10 cellular contexts compared by ENCODE assay signal in genomic region chr6:218153-219018, GRCh38.
DNase-seq lines count a peak whose midpoint lies in the region; ATAC-seq and TF ChIP-seq lines count a peak whose summit lies in the region.
"Had no signal": no experiment of that assay in that cellular context is flagged by ENCODE, and none has a peak within 500 bp of the region (broad histone marks: within the 10 kb centered on the region; RNA-seq: fewer than 3 reads in every experiment).

No MANE protein-coding gene starts in this region.

- no peak overlapping the region for H2AFZ ChIP-seq in Loucy (ENCODE audit: low read length)

- H3K79me2 ChIP-seq in Loucy (ENCODE audit: insufficient read depth, low read length) = no peaks in the 10 kb centered on the region

- H3K27me3 ChIP-seq in Loucy (ENCODE audit: insufficient read depth, low read length, poor library complexity, severe bottlenecking) (no peaks in the 10 kb centered on the region), upper lobe of right lung (no peaks in the 10 kb centered on the region)

- H3K4me1 ChIP-seq in Loucy (ENCODE audit: insufficient read depth, low read length, poor library complexity, severe bottlenecking) = peaks cover 54% of the 10 kb centered on the region
- peaks cover 7% of the 10 kb centered on the region for H3K4me1 ChIP-seq in upper lobe of right lung

- no peaks in the 10 kb centered on the region for H3F3A ChIP-seq in Loucy (ENCODE audit: low read depth)

- no peak overlapping the region for H3K4me3 Mint-ChIP-seq in stimulated activated naive CD8-positive, alpha-beta T cell treated with anti-CD3 and anti-CD28 coated beads, Interleukin-15, amount 100 ng/mL, for 72 hours
- no peak overlapping the region for H3K4me3 Mint-ChIP-seq in immature natural killer cell

- H3K9me2 ChIP-seq in Loucy (replicated peaks; ENCODE audit: low read depth, low read length) = no peaks in the 10 kb centered on the region

- H3K4me2 ChIP-seq in Loucy (ENCODE audit: low read depth, low read length, poor library complexity, severe bottlenecking) = no peak overlapping the region

- H3K4me3 ChIP-seq in Loucy (ENCODE audit: low read length, poor library complexity, severe bottlenecking) (no peak overlapping the region), upper lobe of right lung (no peak overlapping the region)

- ATAC-seq in stimulated activated naive CD8-positive, alpha-beta T cell treated with anti-CD3 and anti-CD28 coated beads, Interleukin-15, Interleukin-2, amounts not matched to agents 100 U/mL and 50 U/mL, for 24 hours = peak; percentile 16
- ATAC-seq in stimulated activated naive CD8-positive, alpha-beta T cell treated with anti-CD3 and anti-CD28 coated beads, Interleukin-15, amount 100 ng/mL, for 72 hours = no peak
- ATAC-seq in HG02623 (IDR thresholded peaks at IDR 0.05; ENCODE audit: unreplicated experiment) (peak; percentile 46), upper lobe of right lung (no peak)

- peak overlapping the region in 1 of 2 donors; percentile 64 for H3K27ac Mint-ChIP-seq in stimulated activated naive CD8-positive, alpha-beta T cell treated with anti-CD3 and anti-CD28 coated beads, Interleukin-15, amount 100 ng/mL, for 72 hours
- H3K27ac Mint-ChIP-seq in immature natural killer cell = no peak overlapping the region

- H3K36me3 ChIP-seq in Loucy (ENCODE audit: insufficient read depth, low read length) (no peaks in the 10 kb centered on the region), upper lobe of right lung (no peaks in the 10 kb centered on the region)

- no peak for DNase-seq in stimulated activated naive CD8-positive, alpha-beta T cell treated with anti-CD3 and anti-CD28 coated beads, Interleukin-15, Interleukin-2, amounts not matched to agents 100 U/mL and 50 U/mL, for 24 hours
- DNase-seq in stimulated activated naive CD8-positive, alpha-beta T cell treated with anti-CD3 and anti-CD28 coated beads, Interleukin-15, amount 100 ng/mL, for 72 hours = no peak
- DNase-seq in upper lobe of right lung = peak; percentile 47
- DNase-seq in immature natural killer cell = no peak
- DNase-seq in NCI-H510A treated with DMSO at 0.1 percent for 48 hours (lab: John Stamatoyannopoulos, UW) = no peak
- no peak for DNase-seq in pons (ENCODE audit: low spot score)
- DNase-seq: NCI-H226; stimulated activated CD4-positive, alpha-beta T cell treated with anti-CD3 and anti-CD28 coated beads, Interleukin-2, amount 100 ng/mL, for 48 hours had no signal

- peaks cover 5% of the 10 kb centered on the region; the same call in 1 of the 2 replicates for H3K9me3 ChIP-seq in Loucy (ENCODE audit: insufficient read depth, low read depth, low read length)
- no peaks in the 10 kb centered on the region for H3K9me3 ChIP-seq in upper lobe of right lung

- peaks cover 84% of the 10 kb centered on the region for H3K4me1 Mint-ChIP-seq in stimulated activated naive CD8-positive, alpha-beta T cell treated with anti-CD3 and anti-CD28 coated beads, Interleukin-15, amount 100 ng/mL, for 72 hours
- peaks cover 8 to 9% of the 10 kb centered on the region in 2 donors for H3K4me1 Mint-ChIP-seq in immature natural killer cell

- no peaks in the 10 kb centered on the region for H3K27me3 Mint-ChIP-seq in stimulated activated naive CD8-positive, alpha-beta T cell treated with anti-CD3 and anti-CD28 coated beads, Interleukin-15, amount 100 ng/mL, for 72 hours
- H3K27me3 Mint-ChIP-seq in immature natural killer cell (ENCODE audit: low read depth in 3 of 3) = peaks cover 5% of the 10 kb centered on the region in 3 donors

- H3K9me3 Mint-ChIP-seq in stimulated activated naive CD8-positive, alpha-beta T cell treated with anti-CD3 and anti-CD28 coated beads, Interleukin-15, amount 100 ng/mL, for 72 hours = peaks cover 4 to 13% of the 10 kb centered on the region in 2 donors
- H3K9me3 Mint-ChIP-seq in immature natural killer cell = no peaks in the 10 kb centered on the region

- intact Hi-C loops in upper lobe of right lung (cut with DNase I) = no loop called here

- H3K27ac ChIP-seq in upper lobe of right lung = no peak overlapping the region

- no peaks in the 10 kb centered on the region for H3K36me3 Mint-ChIP-seq in immature natural killer cell

- no peaks in the 10 kb centered on the region for H4K20me1 ChIP-seq in Loucy (ENCODE audit: insufficient read depth, low read length, poor library complexity, severe bottlenecking)

- H3K9ac ChIP-seq in Loucy (ENCODE audit: low read depth, low read length, poor library complexity, severe bottlenecking) = no peak overlapping the region

- 0 out of 2 replicates have a peak, but pooled peaks have one; percentile 13 for TF ChIP-seq CTCF in Loucy (conservative IDR thresholded peaks at IDR 0.05; ENCODE audit: low read length)
- no peak for TF ChIP-seq CTCF in upper lobe of right lung (IDR thresholded peaks at IDR 0.05)

Comparison
In these comparisons a context has a peak if more than half of its experiments do, and no peak if none do; other contexts are left out.
1. ATAC-seq: peak in stimulated activated naive CD8-positive, alpha-beta T cell treated with anti-CD3 and anti-CD28 coated beads, Interleukin-15, Interleukin-2, amounts not matched to agents 100 U/mL and 50 U/mL, for 24 hours (single experiment) and HG02623 (single experiment); none in stimulated activated naive CD8-positive, alpha-beta T cell treated with anti-CD3 and anti-CD28 coated beads, Interleukin-15, amount 100 ng/mL, for 72 hours (single experiment) and upper lobe of right lung (single experiment).